Comparison of ENCODE assay signal across 31 cellular contexts in the genomic region with DNA sequence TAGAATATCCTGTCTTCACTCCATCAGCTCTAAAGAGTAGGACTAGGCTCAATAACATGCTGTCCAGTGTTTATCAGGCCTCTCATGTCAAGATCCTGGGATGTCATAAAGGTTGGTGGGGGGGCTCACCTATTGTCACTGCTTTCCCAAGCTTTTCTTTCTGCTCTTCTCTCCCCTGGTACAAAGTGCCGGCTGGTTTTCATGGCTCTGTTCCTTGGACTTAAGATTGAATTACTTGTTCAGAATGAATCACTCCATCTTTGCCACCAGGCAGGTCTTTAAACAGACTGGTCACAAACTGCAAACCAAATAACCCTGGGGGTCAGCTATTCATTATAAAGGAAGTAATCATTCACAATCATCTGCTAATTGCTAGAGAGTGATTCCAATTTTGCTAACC.
"Had no signal": no experiment of that assay in that cellular context is flagged by ENCODE, and none has a peak within 500 bp of the region (broad histone marks: within the 10 kb centered on the region; RNA-seq: fewer than 3 reads in every experiment).

No MANE protein-coding gene starts in this region.

- H3K36me3 ChIP-seq: esophagus squamous epithelium, pancreas, prostate gland, right atrium auricular region, stomach, thyroid gland, upper lobe of left lung, vagina had no signal

- H3K4me3 ChIP-seq: body of pancreas, esophagus squamous epithelium, pancreas, prostate gland, right atrium auricular region, smooth muscle cell, stomach, thyroid gland, upper lobe of left lung, vagina had no signal

- H3K4me1 ChIP-seq: body of pancreas, esophagus squamous epithelium, pancreas, prostate gland, right atrium auricular region, stomach, thyroid gland, upper lobe of left lung, vagina had no signal

- ATAC-seq: activated CD8-positive, alpha-beta memory T cell treated with anti-CD3 and anti-CD28 coated beads, Interleukin-2, amount 10 ng/mL, durations not matched to agents 7 days and 5 days; activated CD8-positive, alpha-beta T cell treated with anti-CD3 and anti-CD28 coated beads for 36 hours; activated naive CD4-positive, alpha-beta T cell treated with anti-CD3 and anti-CD28 coated beads, Interleukin-2, amount 50 U/mL, for 72 hours; body of pancreas; left cardiac atrium; pancreas; stimulated activated memory B cell treated with anti-CD40 and anti-IgM and Interleukin-4, amounts not matched to agents 10 μg/mL and 1 μg/mL and 100 μg/mL, for 72 hours; WTC11 had no signal

- DNase-seq: activated CD4-positive, alpha-beta T cell treated with anti-CD3 and anti-CD28 coated beads for 1 hour; activated CD4-positive, alpha-beta T cell treated with anti-CD3 and anti-CD28 coated beads, Interleukin-2, amount 10 ng/mL, durations not matched to agents 7 days and 5 days; activated CD8-positive, alpha-beta memory T cell treated with anti-CD3 and anti-CD28 coated beads, Interleukin-2, amount 10 ng/mL, durations not matched to agents 7 days and 5 days; activated CD8-positive, alpha-beta T cell treated with anti-CD3 and anti-CD28 coated beads for 36 hours; activated naive CD4-positive, alpha-beta T cell; activated T-cell treated with anti-CD3 and anti-CD28 coated beads, Interleukin-2, amount 50 U/mL, for 48 hours; anterior cingulate cortex; body of pancreas; dermis blood vessel endothelial cell; effector CD4-positive, alpha-beta T cell; esophagus squamous epithelium; foreskin melanocyte; left cardiac atrium; mammary epithelial cell; nucleus accumbens; pancreas; stimulated activated CD4-positive, alpha-beta T cell treated with anti-CD3 and anti-CD28 coated beads, Interleukin-1b, Interleukin-23, amount 100 ng/mL, for 48 hours; stimulated activated CD4-positive, alpha-beta T cell treated with anti-CD3 and anti-CD28 coated beads, Interleukin-4, amount 100 ng/mL, for 4 hours; stimulated activated CD8-positive, alpha-beta memory T cell treated with anti-CD3 and anti-CD28 coated beads, Interleukin-4, amount 100 ng/mL, for 48 hours; stomach; T-helper 9 cell; thyroid gland; upper lobe of left lung had no signal

- H3K27me3 ChIP-seq: right atrium auricular region, thyroid gland, upper lobe of left lung, vagina had no signal

- H3K27ac ChIP-seq: body of pancreas, epithelial cell of prostate, esophagus squamous epithelium, pancreas, prostate gland, right atrium auricular region, stomach, thyroid gland, upper lobe of left lung, vagina had no signal

- H3K9me3 ChIP-seq: body of pancreas, pancreas, prostate gland, thyroid gland, vagina had no signal

- H3K4me2 ChIP-seq: smooth muscle cell had no signal
